22 cellular contexts compared by ENCODE assay signal in the genomic region with DNA sequence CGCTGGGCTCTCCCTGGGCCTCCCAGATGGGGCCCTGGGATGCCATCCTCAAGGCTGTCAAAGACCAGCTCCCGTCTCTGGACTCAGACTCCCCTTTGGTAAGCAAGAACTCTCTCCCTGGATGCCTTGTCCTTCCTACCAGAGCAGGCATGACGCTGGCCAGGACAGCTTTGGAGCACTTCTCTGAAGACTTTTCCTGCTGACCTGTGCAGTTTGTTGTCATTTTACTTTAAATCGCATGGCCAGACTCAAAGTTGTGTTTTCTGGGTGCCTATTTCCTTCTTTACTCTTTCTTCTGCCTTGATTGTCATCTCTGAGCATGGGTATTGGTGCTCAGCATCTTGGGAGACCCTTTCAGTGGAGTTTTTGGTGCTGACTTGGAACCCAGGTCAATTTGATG. TPM values are rescaled to one million over a fixed set of nuclear protein-coding genes. Genes with fewer than 3 reads are reported as not detected.
DNase-seq lines count a peak whose midpoint lies in the region; ATAC-seq, FAIRE-seq and TF ChIP-seq lines count a peak whose summit lies in the region.
"Had no signal": no experiment of that assay in that cellular context is flagged by ENCODE, and none has a peak within 500 bp of the region (broad histone marks: within the 10 kb centered on the region; RNA-seq: fewer than 3 reads in every experiment).

No MANE protein-coding gene starts in this region.

- H3K14ac ChIP-seq in IMR-90 (replicated peaks; ENCODE audit: low read depth, low read length) (no peak overlapping the region), H1 (ENCODE audit: insufficient read length) (no peak overlapping the region), neuronal stem cell (ENCODE audit: low read length) (no peak overlapping the region)

- H3K4me3 Mint-ChIP-seq in activated naive CD8-positive, alpha-beta T cell = peak overlapping the region; percentile 23
- H3K4me3 Mint-ChIP-seq in activated naive CD8-positive, alpha-beta T cell treated with anti-CD3 and anti-CD28 coated beads, Interleukin-2, amount 50 U/mL, for 24 hours = no peak overlapping the region
- H3K4me3 Mint-ChIP-seq in HFFc6 = no peak overlapping the region

- H2BK20ac ChIP-seq in IMR-90 (ENCODE audit: low read depth, low read length) (no peak overlapping the region), H1 (ENCODE audit: low read length) (no peak overlapping the region)

- no peak overlapping the region for H2BK5ac ChIP-seq in IMR-90 (ENCODE audit: low read depth, low read length, poor library complexity, severe bottlenecking)
- no peak overlapping the region for H2BK5ac ChIP-seq in H1 (ENCODE audit: low read depth, low read length)
- no peak overlapping the region for H2BK5ac ChIP-seq in neuronal stem cell (ENCODE audit: low read length)

- H2AFZ ChIP-seq in IMR-90 (replicated peaks; ENCODE audit: low read length, poor library complexity) (no peak overlapping the region), H1 (ENCODE audit: low read length) (no peak overlapping the region), neuronal stem cell (ENCODE audit: low read length) (peak overlapping the region; percentile 13)

- H3K27ac ChIP-seq in IMR-90 (ENCODE audit: insufficient read depth, low read length) (no peak overlapping the region), H1 (ENCODE audit: low read depth, low read length) (no peak overlapping the region), neuronal stem cell (replicated peaks; ENCODE audit: low read length) (no peak overlapping the region)
- H3K27ac ChIP-seq: 22Rv1, Peyer's patch had no signal

- H3K23ac ChIP-seq in IMR-90 (ENCODE audit: low read depth, low read length) (no peak overlapping the region), H1 (ENCODE audit: insufficient read length) (no peak overlapping the region), neuronal stem cell (ENCODE audit: low read depth, low read length, poor library complexity) (no peak overlapping the region)

- H3K4me2 ChIP-seq in IMR-90 (ENCODE audit: low read depth, low read length) = no peak overlapping the region
- H3K4me2 ChIP-seq in H1 (ENCODE audit: insufficient read depth in 1 of 2, low read depth in 2 of 2, low read length in 2 of 2) = no peak overlapping the region
- no peak overlapping the region for H3K4me2 ChIP-seq in neuronal stem cell (ENCODE audit: insufficient read depth, low read length, poor library complexity, severe bottlenecking)

- no peak for TF ChIP-seq EP300 in H1 (IDR thresholded peaks at IDR 0.05; ENCODE audit: borderline replicate concordance in 1 of 2, low read depth in 2 of 2, low read length in 2 of 2)

- H3K4me1 ChIP-seq in IMR-90 (ENCODE audit: control insufficient read depth, insufficient read depth, low read length) (peaks cover 4% of the 10 kb centered on the region), H1 (replicated peaks in 1 of 4; ENCODE audit: control insufficient read depth in 3 of 4, insufficient read depth in 4 of 4, low read length in 3 of 4) (peaks cover 0 to 4% (median 0%) of the 10 kb centered on the region in 4 experiments; a peak in 2 of 7 replicates), neuronal stem cell (ENCODE audit: control insufficient read depth in 2 of 2, insufficient read depth in 1 of 2, low read depth in 1 of 2, low read length in 2 of 2) (peaks cover 0 to 3% of the 10 kb centered on the region in 2 donors)

- TF ChIP-seq CTCF in IMR-90 (conservative IDR thresholded peaks at IDR 0.05; ENCODE audit: low read depth, low read length) (no peak), H1 (IDR thresholded peaks at IDR 0.05; ENCODE audit: control extremely low read depth in 1 of 3, insufficient read depth in 1 of 3, low read depth in 1 of 3, low read length in 3 of 3) (no peak), HFFc6 (IDR thresholded peaks at IDR 0.05) (no peak)

- intact Hi-C loops in IMR-90 (cut with micrococcal nuclease) = no loop called here

- no peak overlapping the region for H3K27ac Mint-ChIP-seq in activated naive CD8-positive, alpha-beta T cell
- no peak overlapping the region for H3K27ac Mint-ChIP-seq in activated naive CD8-positive, alpha-beta T cell treated with anti-CD3 and anti-CD28 coated beads, Interleukin-2, amount 50 U/mL, for 24 hours
- H3K27ac Mint-ChIP-seq in HFFc6 = no peak overlapping the region; the same call in 1 of the 2 replicates

- H2AK9ac ChIP-seq in IMR-90 (replicated peaks; ENCODE audit: low read depth, low read length, poor library complexity) = no peak overlapping the region

- H3K79me2 ChIP-seq in H1 (ENCODE audit: control insufficient read depth in 1 of 2, insufficient read depth in 2 of 2, low read length in 2 of 2) = peaks cover 4 to 19% of the 10 kb centered on the region in 2 experiments; a peak in 3 of 4 replicates

- in situ Hi-C loops in IMR-90 (cut with MboI; ENCODE audit: low sequenced_read_pairs) = no loop called here

- peaks cover 10% of the 10 kb centered on the region; the same call in 1 of the 2 replicates for H3K23me2 ChIP-seq in H1 (ENCODE audit: low read depth, low read length)

- H2BK15ac ChIP-seq in IMR-90 (ENCODE audit: low read depth, low read length) (no peak overlapping the region), H1 (ENCODE audit: low read length) (no peak overlapping the region), neuronal stem cell (ENCODE audit: low read length) (no peak overlapping the region)

- dilution Hi-C loops in IMR-90 (cut with HindIII; ENCODE audit: low sequenced_read_pairs, unreplicated experiment) = no loop called here

- no peak for ATAC-seq in activated naive CD8-positive, alpha-beta T cell treated with anti-CD3 and anti-CD28 coated beads, Interleukin-2, amount 50 U/mL, for 24 hours
- ATAC-seq in IMR-90 (ENCODE audit: low read depth) (no peak), HG03175 (IDR thresholded peaks at IDR 0.05; ENCODE audit: unreplicated experiment) (no peak), HG03469 (IDR thresholded peaks at IDR 0.05; ENCODE audit: unreplicated experiment) (no peak)
- ATAC-seq: SK-N-SH treated with all-trans-retinoic acid at 6 μM for 48 hours had no signal

- H4K91ac ChIP-seq in IMR-90 (ENCODE audit: insufficient read depth, low read depth, low read length) (no peak overlapping the region), H1 (replicated peaks; ENCODE audit: insufficient read length, low read length) (no peak overlapping the region), neuronal stem cell (ENCODE audit: low read depth, low read length, poor library complexity) (no peak overlapping the region)

- H3K4me3 ChIP-seq in IMR-90 (ENCODE audit: insufficient read depth, low read depth, low read length) (no peak overlapping the region), H1 (ENCODE audit: extremely low read depth in 1 of 4, insufficient read depth in 2 of 4, low read depth in 3 of 4, low read length in 4 of 4) (no peak overlapping the region), neuronal stem cell (ENCODE audit: low read length in 2 of 2) (no peak overlapping the region)
- H3K4me3 ChIP-seq: BLaER1 treated with 17β-estradiol and CSF1 and Interleukin-3, amounts not matched to agents 10 nM and 100 nM; Peyer's patch had no signal

- H3K56ac ChIP-seq in IMR-90 (ENCODE audit: extremely low read depth, insufficient read depth, low read length) (no peak overlapping the region), H1 (replicated peaks; ENCODE audit: insufficient read length, low read depth, low read length) (no peak overlapping the region)

- no peak for TF ChIP-seq RAD21 in IMR-90 (IDR thresholded peaks at IDR 0.05; ENCODE audit: low read length)
- TF ChIP-seq RAD21 in H1 (IDR thresholded peaks at IDR 0.05 in 1 of 2, conservative IDR thresholded peaks at IDR 0.05 in 1 of 2; ENCODE audit: low read depth in 2 of 2, low read length in 2 of 2) = no peak

- no peaks in the 10 kb centered on the region for H3K9me3 ChIP-seq in IMR-90 (ENCODE audit: control insufficient read depth, insufficient read depth, low read length)
- no peaks in the 10 kb centered on the region for H3K9me3 ChIP-seq in H1 (ENCODE audit: insufficient read depth in 2 of 2, low read depth in 1 of 2, low read length in 1 of 2)
- no peaks in the 10 kb centered on the region for H3K9me3 ChIP-seq in neuronal stem cell (replicated peaks in 1 of 2; ENCODE audit: control insufficient read depth in 2 of 2, insufficient read depth in 1 of 2, low read depth in 1 of 2, low read length in 2 of 2)
- H3K9me3 ChIP-seq: BLaER1 treated with 17β-estradiol and CSF1 and Interleukin-3, amounts not matched to agents 10 nM and 100 nM; Peyer's patch had no signal

- no peaks in the 10 kb centered on the region for H3K9me3 Mint-ChIP-seq in activated naive CD8-positive, alpha-beta T cell (ENCODE audit: low read depth)
- no peaks in the 10 kb centered on the region for H3K9me3 Mint-ChIP-seq in activated naive CD8-positive, alpha-beta T cell treated with anti-CD3 and anti-CD28 coated beads, Interleukin-2, amount 50 U/mL, for 24 hours
- H3K9me3 Mint-ChIP-seq in HFFc6 = no peaks in the 10 kb centered on the region

- H2BK120ac ChIP-seq in IMR-90 (ENCODE audit: low read depth, low read length) = no peak overlapping the region
- no peak overlapping the region for H2BK120ac ChIP-seq in H1 (replicated peaks; ENCODE audit: low read depth, low read length)
- no peak overlapping the region for H2BK120ac ChIP-seq in neuronal stem cell (ENCODE audit: low read depth, low read length)

- H2AK5ac ChIP-seq in IMR-90 (ENCODE audit: low read depth, low read length) (no peak overlapping the region), H1 (ENCODE audit: low read depth, low read length) (no peak overlapping the region), neuronal stem cell (ENCODE audit: low read depth, low read length) (no peak overlapping the region)

- peaks cover 4% of the 10 kb centered on the region; the same call in 1 of the 2 replicates for H3K9me1 ChIP-seq in IMR-90 (ENCODE audit: insufficient read depth, low read length)

- peaks cover 16% of the 10 kb centered on the region for H3K4me1 Mint-ChIP-seq in activated naive CD8-positive, alpha-beta T cell (ENCODE audit: low read depth)
- peaks cover 22% of the 10 kb centered on the region for H3K4me1 Mint-ChIP-seq in activated naive CD8-positive, alpha-beta T cell treated with anti-CD3 and anti-CD28 coated beads, Interleukin-2, amount 50 U/mL, for 24 hours
- H3K4me1 Mint-ChIP-seq in HFFc6 (ENCODE audit: low read depth) = peaks cover 14% of the 10 kb centered on the region

- H2BK12ac ChIP-seq in H1 (ENCODE audit: low read depth, low read length) (no peak overlapping the region), neuronal stem cell (ENCODE audit: low read length) (no peak overlapping the region)

- H3K36me3 Mint-ChIP-seq in activated naive CD8-positive, alpha-beta T cell = no peaks in the 10 kb centered on the region
- no peaks in the 10 kb centered on the region for H3K36me3 Mint-ChIP-seq in activated naive CD8-positive, alpha-beta T cell treated with anti-CD3 and anti-CD28 coated beads, Interleukin-2, amount 50 U/mL, for 24 hours (ENCODE audit: low read depth)
- peaks cover 5% of the 10 kb centered on the region for H3K36me3 Mint-ChIP-seq in HFFc6 (ENCODE audit: low read depth)

- CTCF ChIA-PET in IMR-90 (lab: Yijun Ruan, JAX) (no interaction called here), H1 (lab: Charles Lee; ENCODE audit: partially characterized antibody) (interaction anchor here (1.0 to 1.3 kb wide), 3 partner anchors 10 to 206 kb away, joined by 3 to 5 read pairs (median 3); no protein-coding TSS in a partner anchor)

- no peak overlapping the region for H4K8ac ChIP-seq in IMR-90 (ENCODE audit: low read depth in 2 of 2, low read length in 2 of 2)
- H4K8ac ChIP-seq in H1 (ENCODE audit: extremely low read depth, insufficient read depth, low read length) = peak overlapping the region; percentile 43; the same call in 1 of the 2 replicates
- H4K8ac ChIP-seq in neuronal stem cell (ENCODE audit: low read depth, low read length) = no peak overlapping the region

- DNase-seq in activated naive CD8-positive, alpha-beta T cell treated with anti-CD3 and anti-CD28 coated beads, Interleukin-2, amount 50 U/mL, for 24 hours = no peak
- DNase-seq in IMR-90 (no peak), H1 (ENCODE audit: low read depth in 1 of 2, low spot score in 2 of 2) (no peak), neuronal stem cell (ENCODE audit: low spot score) (no peak), HFFc6 (no peak)
- DNase-seq: DMS79, KBM-7, MM.1S, NCI-H1048, NCI-H1436, NCI-H1930, NCI-H226, NCI-H524, Peyer's patch had no signal

- H3K36me3 ChIP-seq in IMR-90 (ENCODE audit: control insufficient read depth, insufficient read depth, low read length) (no peaks in the 10 kb centered on the region), H1 (ENCODE audit: control insufficient read depth in 2 of 4, insufficient read depth in 4 of 4, low read length in 3 of 4) (no peaks in the 10 kb centered on the region), neuronal stem cell (replicated peaks in 1 of 2; ENCODE audit: control insufficient read depth in 2 of 2, insufficient read depth in 2 of 2, low read length in 2 of 2) (peaks cover 4 to 5% of the 10 kb centered on the region in 2 donors)
- H3K36me3 ChIP-seq: Peyer's patch had no signal

- no peak overlapping the region for H3K18ac ChIP-seq in IMR-90 (ENCODE audit: low read depth, low read length)
- no peak overlapping the region for H3K18ac ChIP-seq in H1 (ENCODE audit: extremely low read depth, low read length)
- H3K18ac ChIP-seq in neuronal stem cell (ENCODE audit: low read length) = no peak overlapping the region

- H3K9ac ChIP-seq in IMR-90 (ENCODE audit: low read depth, low read length) = no peak overlapping the region
- no peak overlapping the region for H3K9ac ChIP-seq in H1 (replicated peaks in 1 of 4; ENCODE audit: extremely low read depth in 1 of 4, low read depth in 3 of 4, low read length in 3 of 4)
- H3K9ac ChIP-seq in neuronal stem cell (ENCODE audit: low read depth, low read length, poor library complexity) = peak overlapping the region; percentile 2

- H3K79me1 ChIP-seq in IMR-90 (ENCODE audit: low read depth in 1 of 2, low read length in 2 of 2) (peaks cover 13 to 22% of the 10 kb centered on the region in 2 experiments), H1 (ENCODE audit: low read depth, low read length) (peaks cover 5% of the 10 kb centered on the region; the same call in 1 of the 2 replicates), neuronal stem cell (ENCODE audit: low read depth, low read length) (peaks cover 4% of the 10 kb centered on the region)

- POLR2A ChIA-PET in IMR-90 (lab: Charles Lee; ENCODE audit: unreplicated experiment) = no interaction called here
- POLR2A ChIA-PET in H1 (lab: Charles Lee; ENCODE audit: partially characterized antibody) = interaction anchor here (1.0 to 5.0 kb wide), 5 partner anchors 8 to 122 kb away, joined by 3 to 30 read pairs (median 5); partner anchors contain the start of gene UBALD1

- no TSS peak for BruUV-seq in IMR-90 (replicated peaks; lab: Mats Ljungman, UMichigan)

- no peaks in the 10 kb centered on the region for H3K27me3 ChIP-seq in IMR-90 (ENCODE audit: control insufficient read depth, insufficient read depth, low read length)
- peaks cover 0 to 4% (median under 1%) of the 10 kb centered on the region in 4 experiments; a peak in 2 of 7 replicates for H3K27me3 ChIP-seq in H1 (replicated peaks in 1 of 4; ENCODE audit: control insufficient read depth in 3 of 4, extremely low read depth in 1 of 4, insufficient read depth in 3 of 4, low read length in 3 of 4)
- H3K27me3 ChIP-seq in neuronal stem cell (ENCODE audit: control insufficient read depth in 3 of 3, insufficient read depth in 3 of 3, low read depth in 1 of 3, low read length in 3 of 3) = no peaks in the 10 kb centered on the region
- H3K27me3 ChIP-seq: BLaER1 treated with 17β-estradiol and CSF1 and Interleukin-3, amounts not matched to agents 10 nM and 100 nM; Peyer's patch had no signal

- no peak for FAIRE-seq in H1 (lab: Jason Lieb, UNC)
- FAIRE-seq: H54 had no signal

- H4K5ac ChIP-seq in IMR-90 (ENCODE audit: low read depth, low read length) (no peak overlapping the region), H1 (ENCODE audit: insufficient read length, low read depth, low read length) (no peak overlapping the region)

- 91% methylated on average over 3 of the region's 4 CpGs; no CpG with 5 or more reads in 1 of the 2 experiments for WGBS in IMR-90 (ENCODE audit: extremely low coverage in 2 of 2, insufficient read length in 1 of 2), 2 experiments
- WGBS in H1 (ENCODE audit: extremely low coverage in 1 of 2, insufficient coverage in 1 of 2, insufficient read length in 1 of 2, insufficient replicate concordance in 2 of 2, low coverage in 1 of 2, low lambda C conversion rate in 2 of 2, missing lambda C conversion rate in 1 of 2), 2 experiments = 82% methylated on average over 4 of the region's 4 CpGs; no CpG with 5 or more reads in 1 of the 2 experiments
- no CpG with 5 or more reads among the region's 4 CpGs for WGBS in neuronal stem cell (ENCODE audit: extremely low coverage in 2 of 2, insufficient read length in 2 of 2, insufficient replicate concordance in 1 of 2), 2 donors

- no peaks in the 10 kb centered on the region for H3K27me3 Mint-ChIP-seq in activated naive CD8-positive, alpha-beta T cell
- no peaks in the 10 kb centered on the region for H3K27me3 Mint-ChIP-seq in activated naive CD8-positive, alpha-beta T cell treated with anti-CD3 and anti-CD28 coated beads, Interleukin-2, amount 50 U/mL, for 24 hours
- peaks cover 2% of the 10 kb centered on the region for H3K27me3 Mint-ChIP-seq in HFFc6 (ENCODE audit: insufficient read depth)

- H3K4ac ChIP-seq in IMR-90 (ENCODE audit: low read depth, low read length) (no peak overlapping the region), H1 (replicated peaks; ENCODE audit: insufficient read length, low read depth, low read length) (no peak overlapping the region), neuronal stem cell (ENCODE audit: low read length) (no peak overlapping the region)

- H4K20me1 ChIP-seq in IMR-90 (ENCODE audit: insufficient read depth, low read length) (peaks cover 3% of the 10 kb centered on the region; the same call in 1 of the 2 replicates), H1 (replicated peaks in 1 of 2; ENCODE audit: control insufficient read depth in 1 of 2, insufficient read depth in 2 of 2, low read length in 2 of 2) (peaks cover 0 to 2% of the 10 kb centered on the region in 2 experiments)
- H4K20me1 ChIP-seq: BLaER1 treated with 17β-estradiol and CSF1 and Interleukin-3, amounts not matched to agents 10 nM and 100 nM had no signal

- TF ChIP-seq POLR2A in IMR-90 (IDR thresholded peaks at IDR 0.05; ENCODE audit: low read depth, low read length) = no peak
- TF ChIP-seq POLR2A in H1 (IDR thresholded peaks at IDR 0.05; ENCODE audit: control extremely low read depth in 1 of 2, low read depth in 2 of 2, low read length in 2 of 2) = no peak

RNA-seq across cellular contexts. Expression of gene DNAAF8, which starts 2.2 kb away (rescaled TPM):
- total RNA-seq in IMR-90 (2012; rRNA removed) = 0.54 and 0.56 TPM in 2 replicates
- 1.7 TPM in 2 replicates for polyA plus RNA-seq in IMR-90 (2012; rRNA removed)
- 0.68 and 1.1 TPM in 2 replicates for polyA plus RNA-seq in IMR-90 (2012; cell fraction: cytosol; rRNA removed)
- 0.99 and 1.6 TPM in 2 replicates for polyA plus RNA-seq in IMR-90 (2012; cell fraction: nucleus; rRNA removed; ENCODE audit: low replicate concordance)
- 0.17 TPM in 1 of 2 replicates, not detected in the other for total RNA-seq in H1 (2021; fragmentation: NEBNext Ultra II Directional; extraction: Animal tissue kit (Norgen Biotek cat#: 25700))
- polyA plus RNA-seq in H1 (2011; rRNA removed) = 0.39 and 0.58 TPM in 2 replicates
- polyA plus RNA-seq in H1 (2011; cell fraction: cytosol; rRNA removed) = 0.35 TPM
- polyA plus RNA-seq in H1 (2011; cell fraction: nucleus; rRNA removed) = 0.58 TPM
- polyA plus RNA-seq in H1 (2012, experiment 1 of 2) = 0.13 to 0.75 TPM (median 0.35 TPM) in 4 replicates
- 0.25 TPM for polyA plus RNA-seq in H1 (2012, experiment 2 of 2)
- 0.24 TPM for polyA plus RNA-seq in H1 (2013, experiment 1 of 2)
- polyA plus RNA-seq in H1 (2013, experiment 2 of 2) = 0.15 TPM
- 0.28 TPM in 1 of 2 replicates, not detected in the other for polyA minus RNA-seq in H1 (2011; rRNA and poly(A)+ RNA removed)
- polyA minus RNA-seq in H1 (2011; cell fraction: cytosol; rRNA and poly(A)+ RNA removed) = not detected
- polyA minus RNA-seq in H1 (2011; cell fraction: nucleus; rRNA and poly(A)+ RNA removed) = 0.50 TPM
- 0.29 TPM for polyA plus RNA-seq in neuronal stem cell (2013, experiment 1 of 2)
- polyA plus RNA-seq in neuronal stem cell (2013, experiment 2 of 2) = 0.17 TPM
- total RNA-seq in HFFc6 (2021; fragmentation: NEBNext Ultra II Directional; extraction: Animal tissue kit (Norgen Biotek cat#: 25700)) = 1 to 10 TPM; 1.1 to 2.8 (median 1.6) TPM
- total RNA-seq: Peyer's patch had no signal

RNA-seq across cellular contexts. Expression of gene ANKS3, which starts 2.5 kb away (rescaled TPM):
- 22.2 and 24.4 TPM in 2 replicates for total RNA-seq in IMR-90 (2012; rRNA removed)
- polyA plus RNA-seq in IMR-90 (2012; rRNA removed) = 23.7 and 25.0 TPM in 2 replicates
- polyA plus RNA-seq in IMR-90 (2012; cell fraction: cytosol; rRNA removed) = 15.1 and 18.0 TPM in 2 replicates
- polyA plus RNA-seq in IMR-90 (2012; cell fraction: nucleus; rRNA removed; ENCODE audit: low replicate concordance) = 91.7 and 149 TPM in 2 replicates
- total RNA-seq in H1 (2021; fragmentation: NEBNext Ultra II Directional; extraction: Animal tissue kit (Norgen Biotek cat#: 25700)) = 23.9 and 27.5 TPM in 2 replicates
- 15.5 and 23.9 TPM in 2 replicates for polyA plus RNA-seq in H1 (2011; rRNA removed)
- 25.6 TPM for polyA plus RNA-seq in H1 (2011; cell fraction: cytosol; rRNA removed)
- polyA plus RNA-seq in H1 (2011; cell fraction: nucleus; rRNA removed) = 58.7 TPM
- 14.0 to 22.5 TPM (median 21.4 TPM) in 4 replicates for polyA plus RNA-seq in H1 (2012, experiment 1 of 2)
- polyA plus RNA-seq in H1 (2012, experiment 2 of 2) = 9.9 TPM
- 12.8 TPM for polyA plus RNA-seq in H1 (2013, experiment 1 of 2)
- polyA plus RNA-seq in H1 (2013, experiment 2 of 2) = 10.2 TPM
- polyA minus RNA-seq in H1 (2011; rRNA and poly(A)+ RNA removed) = 23.7 and 24.2 TPM in 2 replicates
- 13.2 TPM for polyA minus RNA-seq in H1 (2011; cell fraction: cytosol; rRNA and poly(A)+ RNA removed)
- polyA minus RNA-seq in H1 (2011; cell fraction: nucleus; rRNA and poly(A)+ RNA removed) = 30.4 TPM
- 10.9 TPM for polyA plus RNA-seq in neuronal stem cell (2013, experiment 1 of 2)
- 11.0 TPM for polyA plus RNA-seq in neuronal stem cell (2013, experiment 2 of 2)
- total RNA-seq in HFFc6 (2021; fragmentation: NEBNext Ultra II Directional; extraction: Animal tissue kit (Norgen Biotek cat#: 25700)) = 10 to 100 TPM; 16.7 to 23.1 (median 19.7) TPM

RNA-seq across cellular contexts. Expression of gene ZNF500, which starts 30.4 kb away (rescaled TPM):
- total RNA-seq in IMR-90 (2012; rRNA removed) = 4.5 and 4.7 TPM in 2 replicates
- polyA plus RNA-seq in IMR-90 (2012; rRNA removed) (5.9 and 7.3 TPM in 2 replicates), H1 (2011; rRNA removed) (10.3 and 11.8 TPM in 2 replicates)
- polyA plus RNA-seq in IMR-90 (2012; cell fraction: cytosol; rRNA removed) = 2.6 and 6.0 TPM in 2 replicates
- polyA plus RNA-seq in IMR-90 (2012; cell fraction: nucleus; rRNA removed; ENCODE audit: low replicate concordance) = 25.8 and 41.4 TPM in 2 replicates
- total RNA-seq in H1 (2021; fragmentation: NEBNext Ultra II Directional; extraction: Animal tissue kit (Norgen Biotek cat#: 25700)) = 10.4 and 13.4 TPM in 2 replicates
- 9.9 TPM for polyA plus RNA-seq in H1 (2011; cell fraction: cytosol; rRNA removed)
- 12.8 TPM for polyA plus RNA-seq in H1 (2011; cell fraction: nucleus; rRNA removed)
- 4.6 to 9.2 TPM (median 7.7 TPM) in 4 replicates for polyA plus RNA-seq in H1 (2012, experiment 1 of 2)
- 7.0 TPM for polyA plus RNA-seq in H1 (2012, experiment 2 of 2)
- polyA plus RNA-seq in H1 (2013, experiment 1 of 2) = 5.9 TPM
- polyA plus RNA-seq in H1 (2013, experiment 2 of 2) = 5.5 TPM
- polyA minus RNA-seq in H1 (2011; rRNA and poly(A)+ RNA removed) = 8.3 and 9.7 TPM in 2 replicates
- 8.7 TPM for polyA minus RNA-seq in H1 (2011; cell fraction: cytosol; rRNA and poly(A)+ RNA removed)
- 12.6 TPM for polyA minus RNA-seq in H1 (2011; cell fraction: nucleus; rRNA and poly(A)+ RNA removed)
- 5.5 TPM for polyA plus RNA-seq in neuronal stem cell (2013, experiment 1 of 2)
- 5.4 TPM for polyA plus RNA-seq in neuronal stem cell (2013, experiment 2 of 2)
- 10 to 100 TPM in 4 of 6 experiments, 1 to 10 TPM in 2; 8.9 to 13.4 (median 10.4) TPM for total RNA-seq in HFFc6 (2021; fragmentation: NEBNext Ultra II Directional; extraction: Animal tissue kit (Norgen Biotek cat#: 25700))

RNA-seq across cellular contexts. Expression of gene NUDT16L1, which starts 43.2 kb away (rescaled TPM):
- 22.9 and 28.3 TPM in 2 replicates for total RNA-seq in IMR-90 (2012; rRNA removed)
- polyA plus RNA-seq in IMR-90 (2012; rRNA removed) = 44.3 and 63.8 TPM in 2 replicates
- polyA plus RNA-seq in IMR-90 (2012; cell fraction: cytosol; rRNA removed) = 55.5 and 62.4 TPM in 2 replicates
- polyA plus RNA-seq in IMR-90 (2012; cell fraction: nucleus; rRNA removed; ENCODE audit: low replicate concordance) = 25.7 and 61.5 TPM in 2 replicates
- 34.8 and 41.3 TPM in 2 replicates for total RNA-seq in H1 (2021; fragmentation: NEBNext Ultra II Directional; extraction: Animal tissue kit (Norgen Biotek cat#: 25700))
- polyA plus RNA-seq in H1 (2011; rRNA removed) = 77.3 and 112 TPM in 2 replicates
- 77.8 TPM for polyA plus RNA-seq in H1 (2011; cell fraction: cytosol; rRNA removed)
- 64.0 TPM for polyA plus RNA-seq in H1 (2011; cell fraction: nucleus; rRNA removed)
- polyA plus RNA-seq in H1 (2012, experiment 1 of 2) = 29.6 to 40.8 TPM (median 37.5 TPM) in 4 replicates
- 45.2 TPM for polyA plus RNA-seq in H1 (2012, experiment 2 of 2)
- 21.6 TPM for polyA plus RNA-seq in H1 (2013, experiment 1 of 2)
- polyA plus RNA-seq in H1 (2013, experiment 2 of 2) = 20.8 TPM
- 11.7 and 13.1 TPM in 2 replicates for polyA minus RNA-seq in H1 (2011; rRNA and poly(A)+ RNA removed)
- polyA minus RNA-seq in H1 (2011; cell fraction: cytosol; rRNA and poly(A)+ RNA removed) = 23.3 TPM
- 22.2 TPM for polyA minus RNA-seq in H1 (2011; cell fraction: nucleus; rRNA and poly(A)+ RNA removed)
- 24.6 TPM for polyA plus RNA-seq in neuronal stem cell (2013, experiment 1 of 2)
- 25.4 TPM for polyA plus RNA-seq in neuronal stem cell (2013, experiment 2 of 2)
- total RNA-seq in HFFc6 (2021; fragmentation: NEBNext Ultra II Directional; extraction: Animal tissue kit (Norgen Biotek cat#: 25700)) = 10 to 100 TPM; 33.2 to 41.8 (median 34.3) TPM

RNA-seq across cellular contexts. Expression of gene SEPTIN12, which starts 51.6 kb away (rescaled TPM):
- total RNA-seq in IMR-90 (2012; rRNA removed) = not detected in 2 replicates
- not detected in 2 replicates for polyA plus RNA-seq in IMR-90 (2012; rRNA removed)
- polyA plus RNA-seq in IMR-90 (2012; cell fraction: cytosol; rRNA removed) = not detected in 2 replicates
- polyA plus RNA-seq in IMR-90 (2012; cell fraction: nucleus; rRNA removed; ENCODE audit: low replicate concordance) = 0.10 TPM in 1 of 2 replicates, not detected in the other
- not detected in 2 replicates for total RNA-seq in H1 (2021; fragmentation: NEBNext Ultra II Directional; extraction: Animal tissue kit (Norgen Biotek cat#: 25700))
- 0.08 and 0.24 TPM in 2 replicates for polyA plus RNA-seq in H1 (2011; rRNA removed)
- polyA plus RNA-seq in H1 (2011; cell fraction: cytosol; rRNA removed) = 0.27 TPM
- 1.8 TPM for polyA plus RNA-seq in H1 (2011; cell fraction: nucleus; rRNA removed)
- polyA plus RNA-seq in H1 (2012, experiment 1 of 2) = 0.31 TPM in 1 of 4 replicates, not detected in the others
- not detected for polyA plus RNA-seq in H1 (2012, experiment 2 of 2)
- polyA plus RNA-seq in H1 (2013, experiment 1 of 2) = 0.39 TPM
- polyA plus RNA-seq in H1 (2013, experiment 2 of 2) = 0.31 TPM
- not detected in 2 replicates for polyA minus RNA-seq in H1 (2011; rRNA and poly(A)+ RNA removed)
- not detected for polyA minus RNA-seq in H1 (2011; cell fraction: cytosol; rRNA and poly(A)+ RNA removed)
- polyA minus RNA-seq in H1 (2011; cell fraction: nucleus; rRNA and poly(A)+ RNA removed) = not detected
- polyA plus RNA-seq in neuronal stem cell (2013, experiment 1 of 2) = 0.81 TPM
- polyA plus RNA-seq in neuronal stem cell (2013, experiment 2 of 2) = 0.47 TPM
- not detected for total RNA-seq in HFFc6 (2021; fragmentation: NEBNext Ultra II Directional; extraction: Animal tissue kit (Norgen Biotek cat#: 25700))
- total RNA-seq: OCI-LY7, Peyer's patch had no signal
